ENCODE assay signal across 34 cellular contexts in the genomic region with DNA sequence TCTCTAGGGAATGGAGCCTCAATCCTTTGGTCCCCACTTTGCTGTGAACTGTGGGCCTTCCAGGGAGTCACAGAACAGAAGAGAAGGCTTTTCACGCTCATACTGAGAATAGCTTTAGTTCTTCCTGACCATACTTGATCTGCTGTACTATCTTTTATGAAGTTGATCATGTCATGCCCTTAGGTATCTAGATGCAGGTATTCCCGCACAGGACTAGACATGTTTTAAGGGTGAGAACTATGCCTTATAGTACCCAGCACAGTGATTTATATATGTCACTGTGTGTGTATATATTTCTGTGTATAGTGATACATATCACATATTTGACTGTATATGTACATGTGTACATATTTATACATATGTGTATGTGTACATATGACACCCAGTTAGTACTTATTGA.
"Had no signal": no experiment of that assay in that cellular context is flagged by ENCODE, and none has a peak within 500 bp of the region (broad histone marks: within the 10 kb centered on the region; RNA-seq: fewer than 3 reads in every experiment).

No MANE protein-coding gene starts in this region.

- H3K4me3 Mint-ChIP-seq: activated B cell treated with CpG ODN at 0.5 μM for 24 hours; activated CD4-positive, alpha-beta memory T cell treated with anti-CD3 and anti-CD28 coated beads for 36 hours; activated CD4-positive, alpha-beta T cell treated with anti-CD3 and anti-CD28 coated beads, Interleukin-2, amount 10 ng/mL, durations not matched to agents 24 days and 14 days; activated CD8-positive, alpha-beta T cell treated with anti-CD3 and anti-CD28 coated beads for 36 hours; activated naive CD4-positive, alpha-beta T cell treated with anti-CD3 and anti-CD28 coated beads, Interleukin-2, amount 10 ng/mL, durations not matched to agents 7 days and 5 days; activated naive CD4-positive, alpha-beta T cell treated with anti-CD3 and anti-CD28 coated beads, Interleukin-2, amount 50 U/mL, for 24 hours; activated naive CD8-positive, alpha-beta T cell; activated naive CD8-positive, alpha-beta T cell treated with anti-CD3 and anti-CD28 coated beads, Interleukin-2, amount 10 ng/mL, durations not matched to agents 7 days and 5 days; activated naive CD8-positive, alpha-beta T cell treated with anti-CD3 and anti-CD28 coated beads, Interleukin-2, amount 50 U/mL, for 24 hours; activated T-cell treated with anti-CD3 and anti-CD28 coated beads, Interleukin-2, amount 50 U/mL, for 4 hours; activated T-cell treated with anti-CD3 and anti-CD28 coated beads, Interleukin-2, amount 50 U/mL, for 72 hours; activated T-helper 1 cell treated with anti-CD3 and anti-CD28 coated beads, Interleukin-12 subunit alpha, Interleukin-12 subunit beta, Interleukin-2, Interleukin-4 antibody, amounts not matched to agents 30 ng/mL and 10 ng/mL and 1 ng/mL, durations not matched to agents 14 hours and 24 hours and 36 hours; activated T-helper 17 cell treated with anti-CD3 and anti-CD28 coated beads, Interleukin-2, amount 50 U/mL, for 72 hours; brain; T-helper 1 cell treated with Interleukin-12 subunit alpha and Interleukin-12 subunit beta and Interleukin-4 antibody, amounts not matched to agents 30 μg/mL and 1 μg/mL, for 36 hours; T-helper 2 cell treated with Interferon-gamma antibody and Interleukin-4, amounts not matched to agents 5 μg/mL and 100 μg/mL, for 36 hours had no signal

- H3K27me3 Mint-ChIP-seq: activated B cell treated with CpG ODN at 0.5 μM for 24 hours; activated CD4-positive, alpha-beta memory T cell treated with anti-CD3 and anti-CD28 coated beads for 36 hours; activated CD4-positive, alpha-beta T cell treated with anti-CD3 and anti-CD28 coated beads, Interleukin-2, amount 10 ng/mL, durations not matched to agents 24 days and 14 days; activated CD8-positive, alpha-beta T cell treated with anti-CD3 and anti-CD28 coated beads for 36 hours; activated naive CD4-positive, alpha-beta T cell treated with anti-CD3 and anti-CD28 coated beads, Interleukin-2, amount 10 ng/mL, durations not matched to agents 7 days and 5 days; activated naive CD4-positive, alpha-beta T cell treated with anti-CD3 and anti-CD28 coated beads, Interleukin-2, amount 50 U/mL, for 24 hours; activated naive CD8-positive, alpha-beta T cell; activated naive CD8-positive, alpha-beta T cell treated with anti-CD3 and anti-CD28 coated beads, Interleukin-2, amount 10 ng/mL, durations not matched to agents 7 days and 5 days; activated naive CD8-positive, alpha-beta T cell treated with anti-CD3 and anti-CD28 coated beads, Interleukin-2, amount 50 U/mL, for 24 hours; activated T-helper 17 cell treated with anti-CD3 and anti-CD28 coated beads, Interleukin-2, amount 50 U/mL, for 72 hours; brain had no signal

- FAIRE-seq: TTC549 had no signal

- H3K27ac Mint-ChIP-seq: activated B cell treated with CpG ODN at 0.5 μM for 24 hours; activated CD4-positive, alpha-beta memory T cell treated with anti-CD3 and anti-CD28 coated beads for 36 hours; activated CD4-positive, alpha-beta T cell treated with anti-CD3 and anti-CD28 coated beads, Interleukin-2, amount 10 ng/mL, durations not matched to agents 24 days and 14 days; activated CD8-positive, alpha-beta T cell treated with anti-CD3 and anti-CD28 coated beads for 36 hours; activated naive CD4-positive, alpha-beta T cell treated with anti-CD3 and anti-CD28 coated beads, Interleukin-2, amount 10 ng/mL, durations not matched to agents 7 days and 5 days; activated naive CD4-positive, alpha-beta T cell treated with anti-CD3 and anti-CD28 coated beads, Interleukin-2, amount 50 U/mL, for 24 hours; activated naive CD8-positive, alpha-beta T cell; activated naive CD8-positive, alpha-beta T cell treated with anti-CD3 and anti-CD28 coated beads, Interleukin-2, amount 10 ng/mL, durations not matched to agents 7 days and 5 days; activated naive CD8-positive, alpha-beta T cell treated with anti-CD3 and anti-CD28 coated beads, Interleukin-2, amount 50 U/mL, for 24 hours; activated T-cell treated with anti-CD3 and anti-CD28 coated beads, Interleukin-2, amount 50 U/mL, for 72 hours; activated T-helper 1 cell treated with anti-CD3 and anti-CD28 coated beads, Interleukin-12 subunit alpha, Interleukin-12 subunit beta, Interleukin-2, Interleukin-4 antibody, amounts not matched to agents 30 ng/mL and 10 ng/mL and 1 ng/mL, durations not matched to agents 14 hours and 24 hours and 36 hours; activated T-helper 17 cell treated with anti-CD3 and anti-CD28 coated beads, Interleukin-2, amount 50 U/mL, for 72 hours; brain; T-helper 1 cell treated with Interleukin-12 subunit alpha and Interleukin-12 subunit beta and Interleukin-4 antibody, amounts not matched to agents 30 μg/mL and 1 μg/mL, for 36 hours; T-helper 2 cell treated with Interferon-gamma antibody and Interleukin-4, amounts not matched to agents 5 μg/mL and 100 μg/mL, for 36 hours had no signal

- H3K4me1 Mint-ChIP-seq: activated B cell treated with CpG ODN at 0.5 μM for 24 hours; activated CD4-positive, alpha-beta T cell treated with anti-CD3 and anti-CD28 coated beads, Interleukin-2, amount 10 ng/mL, durations not matched to agents 24 days and 14 days; activated naive CD4-positive, alpha-beta T cell treated with anti-CD3 and anti-CD28 coated beads, Interleukin-2, amount 10 ng/mL, durations not matched to agents 7 days and 5 days; activated naive CD4-positive, alpha-beta T cell treated with anti-CD3 and anti-CD28 coated beads, Interleukin-2, amount 50 U/mL, for 24 hours; activated naive CD8-positive, alpha-beta T cell treated with anti-CD3 and anti-CD28 coated beads, Interleukin-2, amount 10 ng/mL, durations not matched to agents 7 days and 5 days; activated naive CD8-positive, alpha-beta T cell treated with anti-CD3 and anti-CD28 coated beads, Interleukin-2, amount 50 U/mL, for 24 hours; activated T-helper 17 cell treated with anti-CD3 and anti-CD28 coated beads, Interleukin-2, amount 50 U/mL, for 72 hours had no signal

- H3K36me3 Mint-ChIP-seq: activated CD4-positive, alpha-beta memory T cell treated with anti-CD3 and anti-CD28 coated beads for 36 hours; activated naive CD4-positive, alpha-beta T cell treated with anti-CD3 and anti-CD28 coated beads, Interleukin-2, amount 10 ng/mL, durations not matched to agents 7 days and 5 days; activated naive CD4-positive, alpha-beta T cell treated with anti-CD3 and anti-CD28 coated beads, Interleukin-2, amount 50 U/mL, for 24 hours; activated naive CD8-positive, alpha-beta T cell; activated naive CD8-positive, alpha-beta T cell treated with anti-CD3 and anti-CD28 coated beads, Interleukin-2, amount 10 ng/mL, durations not matched to agents 7 days and 5 days; brain had no signal

- H3K27me3 ChIP-seq: ascending aorta had no signal

- H3K9me3 ChIP-seq: ascending aorta had no signal

- H3K4me3 ChIP-seq: ascending aorta had no signal

- ATAC-seq: activated CD8-positive, alpha-beta T cell treated with anti-CD3 and anti-CD28 coated beads for 36 hours; activated naive CD8-positive, alpha-beta T cell treated with anti-CD3 and anti-CD28 coated beads, Interleukin-2, amount 50 U/mL, for 24 hours; activated T-cell treated with anti-CD3 and anti-CD28 coated beads, Interleukin-2, amount 50 U/mL, for 4 hours; activated T-cell treated with anti-CD3 and anti-CD28 coated beads, Interleukin-2, amount 50 U/mL, for 72 hours; activated T-helper 17 cell treated with anti-CD3 and anti-CD28 coated beads, Interleukin-2, amount 50 U/mL, for 72 hours had no signal

- H3K9me3 Mint-ChIP-seq: activated B cell treated with CpG ODN at 0.5 μM for 24 hours; activated CD4-positive, alpha-beta memory T cell treated with anti-CD3 and anti-CD28 coated beads for 36 hours; activated CD4-positive, alpha-beta T cell treated with anti-CD3 and anti-CD28 coated beads, Interleukin-2, amount 10 ng/mL, durations not matched to agents 24 days and 14 days; activated CD8-positive, alpha-beta T cell treated with anti-CD3 and anti-CD28 coated beads for 36 hours; activated naive CD8-positive, alpha-beta T cell treated with anti-CD3 and anti-CD28 coated beads, Interleukin-2, amount 10 ng/mL, durations not matched to agents 7 days and 5 days; activated naive CD8-positive, alpha-beta T cell treated with anti-CD3 and anti-CD28 coated beads, Interleukin-2, amount 50 U/mL, for 24 hours; activated T-cell treated with anti-CD3 and anti-CD28 coated beads, Interleukin-2, amount 50 U/mL, for 4 hours; brain; T-helper 1 cell treated with Interleukin-12 subunit alpha and Interleukin-12 subunit beta and Interleukin-4 antibody, amounts not matched to agents 30 μg/mL and 1 μg/mL, for 36 hours had no signal

- H3K27ac ChIP-seq: ascending aorta, VCaP had no signal

- H3K36me3 ChIP-seq: ascending aorta had no signal

- H3K4me1 ChIP-seq: ascending aorta had no signal

- DNase-seq: activated B cell treated with CpG ODN at 0.5 μM for 24 hours; activated CD4-positive, alpha-beta memory T cell treated with anti-CD3 and anti-CD28 coated beads for 36 hours; activated CD4-positive, alpha-beta T cell treated with anti-CD3 and anti-CD28 coated beads for 4 hours; activated CD4-positive, alpha-beta T cell treated with anti-CD3 and anti-CD28 coated beads, Interleukin-2, amount 10 ng/mL, durations not matched to agents 24 days and 14 days; activated CD4-positive, alpha-beta T cell treated with anti-CD3 and anti-CD28 coated beads, Interleukin-2, amount 50 U/mL, for 1 hour; activated CD4-positive, alpha-beta T cell treated with anti-CD3 and anti-CD28 coated beads, Interleukin-2, amount 50 U/mL, for 4 hours; activated CD4-positive, CD25-positive, alpha-beta regulatory T cell treated with anti-CD3 and anti-CD28 coated beads, Interleukin-2, amount 50 U/mL, for 72 hours; activated CD8-positive, alpha-beta memory T cell treated with anti-CD3 and anti-CD28 coated beads, Interleukin-2, amount 50 U/mL, for 4 hours; activated CD8-positive, alpha-beta T cell treated with anti-CD3 and anti-CD28 coated beads for 36 hours; activated effector memory CD4-positive, alpha-beta T cell treated with anti-CD3 and anti-CD28 coated beads, Interleukin-2, amount 50 U/mL, for 16 hours; activated naive CD4-positive, alpha-beta T cell treated with anti-CD3 and anti-CD28 coated beads, Interleukin-2, amount 10 ng/mL, durations not matched to agents 7 days and 5 days; activated naive CD4-positive, alpha-beta T cell treated with Interleukin-2 at 50 U/mL for 16 hours; activated naive CD8-positive, alpha-beta T cell treated with anti-CD3 and anti-CD28 coated beads, Interleukin-2, amount 10 ng/mL, durations not matched to agents 7 days and 5 days; activated naive CD8-positive, alpha-beta T cell treated with anti-CD3 and anti-CD28 coated beads, Interleukin-2, amount 50 U/mL, for 24 hours; activated T-cell treated with anti-CD3 and anti-CD28 coated beads for 4 hours; activated T-cell treated with anti-CD3 and anti-CD28 coated beads, Interleukin-2, amount 50 U/mL, for 1 hour; activated T-cell treated with anti-CD3 and anti-CD28 coated beads, Interleukin-2, amount 50 U/mL, for 4 hours; activated T-cell treated with anti-CD3 and anti-CD28 coated beads, Interleukin-2, amount 50 U/mL, for 72 hours; amygdala; anterior cingulate cortex; central memory CD4-positive, alpha-beta T cell; T-helper 1 cell; T-helper 2 cell; T-helper 9 cell had no signal
